Comparison of ENCODE assay signal across 9 cellular contexts in genomic region chr16:31182391-31182790, GRCh38. TPM values are rescaled to one million over a fixed set of nuclear protein-coding genes. Genes with fewer than 3 reads are reported as not detected.
DNase-seq lines count a peak whose midpoint lies in the region; ATAC-seq and TF ChIP-seq lines count a peak whose summit lies in the region.
"Had no signal": no experiment of that assay in that cellular context is flagged by ENCODE, and none has a peak within 500 bp of the region (broad histone marks: within the 10 kb centered on the region; RNA-seq: fewer than 3 reads in every experiment).

No MANE protein-coding gene starts in this region.

- H3K27ac ChIP-seq in stomach, result peak overlapping the region in 1 of 5 donors; percentile 44

- H3K4me3 Mint-ChIP-seq in activated CD8-positive, alpha-beta memory T cell treated with anti-CD3 and anti-CD28 coated beads, Interleukin-2, amount 10 ng/mL, durations not matched to agents 7 days and 5 days, result peak overlapping the region; percentile 91
- peak overlapping the region; percentile 99 for H3K4me3 Mint-ChIP-seq in activated CD8-positive, alpha-beta T cell treated with anti-CD3 and anti-CD28 coated beads for 36 hours

- no peak for TF ChIP-seq EP300 in stomach (IDR thresholded peaks at IDR 0.05)

- H3K4me1 Mint-ChIP-seq in activated CD8-positive, alpha-beta memory T cell treated with anti-CD3 and anti-CD28 coated beads, Interleukin-2, amount 10 ng/mL, durations not matched to agents 7 days and 5 days, result peaks cover 69% of the 10 kb centered on the region
- peaks cover 63% of the 10 kb centered on the region for H3K4me1 Mint-ChIP-seq in activated CD8-positive, alpha-beta T cell treated with anti-CD3 and anti-CD28 coated beads for 36 hours (ENCODE audit: low read depth)

- ATAC-seq in activated CD8-positive, alpha-beta memory T cell treated with anti-CD3 and anti-CD28 coated beads, Interleukin-2, amount 10 ng/mL, durations not matched to agents 7 days and 5 days, result no peak
- ATAC-seq in activated CD8-positive, alpha-beta T cell treated with anti-CD3 and anti-CD28 coated beads for 36 hours, result no peak
- ATAC-seq in GM19452 (IDR thresholded peaks at IDR 0.05; ENCODE audit: unreplicated experiment), result no peak

- 14 to 24% (median 21%) methylated on average over 7 of the region's 7 CpGs for WGBS in stomach, 5 donors

- H3K27ac Mint-ChIP-seq in activated CD8-positive, alpha-beta memory T cell treated with anti-CD3 and anti-CD28 coated beads, Interleukin-2, amount 10 ng/mL, durations not matched to agents 7 days and 5 days, result peak overlapping the region; percentile 96
- H3K27ac Mint-ChIP-seq in activated CD8-positive, alpha-beta T cell treated with anti-CD3 and anti-CD28 coated beads for 36 hours, result peak overlapping the region; percentile 86

- H3K9me3 Mint-ChIP-seq in activated CD8-positive, alpha-beta memory T cell treated with anti-CD3 and anti-CD28 coated beads, Interleukin-2, amount 10 ng/mL, durations not matched to agents 7 days and 5 days (ENCODE audit: low read depth), result no peaks in the 10 kb centered on the region
- peaks cover 4% of the 10 kb centered on the region for H3K9me3 Mint-ChIP-seq in activated CD8-positive, alpha-beta T cell treated with anti-CD3 and anti-CD28 coated beads for 36 hours

- peaks cover 65% of the 10 kb centered on the region for H3K36me3 Mint-ChIP-seq in activated CD8-positive, alpha-beta memory T cell treated with anti-CD3 and anti-CD28 coated beads, Interleukin-2, amount 10 ng/mL, durations not matched to agents 7 days and 5 days
- peaks cover 65% of the 10 kb centered on the region for H3K36me3 Mint-ChIP-seq in activated CD8-positive, alpha-beta T cell treated with anti-CD3 and anti-CD28 coated beads for 36 hours (ENCODE audit: low read depth)

- H3K4me3 ChIP-seq in iPS-15b (ENCODE audit: low read depth, low read length) (peak overlapping the region; percentile 96), stomach (peak overlapping the region; percentile 80 to 84 (median 82))

- H3K36me3 ChIP-seq in iPS-15b (ENCODE audit: control insufficient read depth, insufficient read depth, low read length), result peaks cover 50% of the 10 kb centered on the region
- peaks cover 51 to 53% (median 52%) of the 10 kb centered on the region in 4 donors for H3K36me3 ChIP-seq in stomach

- no peak for DNase-seq in activated CD8-positive, alpha-beta memory T cell treated with anti-CD3 and anti-CD28 coated beads, Interleukin-2, amount 10 ng/mL, durations not matched to agents 7 days and 5 days
- DNase-seq in activated CD8-positive, alpha-beta memory T cell treated with anti-CD3 and anti-CD28 coated beads for 24 hours, result no peak
- DNase-seq in activated CD8-positive, alpha-beta T cell treated with anti-CD3 and anti-CD28 coated beads for 36 hours, result no peak
- DNase-seq in stomach (no peak), COLO829 (ENCODE audit: low spot score) (no peak), NCI-H1105 (lab: John Stamatoyannopoulos, UW) (no peak)
- DNase-seq: NCI-H526 treated with DMSO at 0.1 percent for 48 hours had no signal

- peak overlapping the region; percentile 56 for H3K9ac ChIP-seq in iPS-15b (ENCODE audit: low read depth, low read length)

- H3K9me3 ChIP-seq in iPS-15b (ENCODE audit: control insufficient read depth, insufficient read depth, low read length) (no peaks in the 10 kb centered on the region), stomach (no peaks in the 10 kb centered on the region)

- intact Hi-C loops in activated CD8-positive, alpha-beta T cell treated with anti-CD3 and anti-CD28 coated beads for 36 hours (cut with micrococcal nuclease), result loop anchor here (10.0 kb wide), 1 partner anchor 692 kb away; the partner anchor contains the start of gene ZNF267
- intact Hi-C loops in stomach (cut with DNase I; ENCODE audit: low total_unique reads), result loop anchor here (10.0 kb wide), 1 partner anchor 272 kb away; the partner anchor contains the start of gene ARMC5

- POLR2A ChIA-PET in activated CD8-positive, alpha-beta T cell treated with anti-CD3 and anti-CD28 coated beads for 36 hours (lab: Charles Lee), result interaction anchor here (0.7 to 13.8 kb wide), 12 partner anchors 15 to 689 kb away, joined by 3 to 482 read pairs (median 4); partner anchors contain the start of genes KAT8, PYCARD, PYDC1 and TRIM72

- CTCF ChIA-PET in activated CD8-positive, alpha-beta memory T cell treated with anti-CD3 and anti-CD28 coated beads, Interleukin-2, amount 10 ng/mL, durations not matched to agents 7 days and 5 days (lab: Charles Lee), result interaction anchor here (0.7 to 2.6 kb wide), 3 partner anchors 27 to 260 kb away, joined by 3 to 14 read pairs (median 3); partner anchors contain the start of gene ZNF843
- CTCF ChIA-PET in activated CD8-positive, alpha-beta T cell treated with anti-CD3 and anti-CD28 coated beads for 36 hours (lab: Charles Lee), result no interaction called here

- no peak for TF ChIP-seq CTCF in activated CD8-positive, alpha-beta T cell treated with anti-CD3 and anti-CD28 coated beads for 36 hours (IDR thresholded peaks at IDR 0.05)
- TF ChIP-seq CTCF in stomach (IDR thresholded peaks at IDR 0.05), result no peak

- H3K27me3 ChIP-seq in iPS-15b (ENCODE audit: control insufficient read depth, insufficient read depth, low read length), result no peaks in the 10 kb centered on the region
- no peaks in the 10 kb centered on the region for H3K27me3 ChIP-seq in stomach

- peaks cover 2% of the 10 kb centered on the region for H3K27me3 Mint-ChIP-seq in activated CD8-positive, alpha-beta memory T cell treated with anti-CD3 and anti-CD28 coated beads, Interleukin-2, amount 10 ng/mL, durations not matched to agents 7 days and 5 days
- no peaks in the 10 kb centered on the region for H3K27me3 Mint-ChIP-seq in activated CD8-positive, alpha-beta T cell treated with anti-CD3 and anti-CD28 coated beads for 36 hours

- H3K4me1 ChIP-seq in iPS-15b (ENCODE audit: control insufficient read depth, insufficient read depth, low read length), result peaks cover 3% of the 10 kb centered on the region
- H3K4me1 ChIP-seq in stomach, result peaks cover 23 to 74% (median 55%) of the 10 kb centered on the region in 4 donors

- TF ChIP-seq POLR2A in stomach (IDR thresholded peaks at IDR 0.05), result no peak

RNA-seq across cellular contexts. Expression of gene FUS, which starts 2.5 kb away (rescaled TPM):
- total RNA-seq in activated CD8-positive, alpha-beta memory T cell treated with anti-CD3 and anti-CD28 coated beads, Interleukin-2, amount 10 ng/mL, durations not matched to agents 7 days and 5 days, result 100 to 1,000 TPM; 514 to 619 TPM
- total RNA-seq in activated CD8-positive, alpha-beta T cell treated with anti-CD3 and anti-CD28 coated beads for 36 hours, result 100 to 1,000 TPM; 486 to 533 TPM
- 100 to 1,000 TPM in 2 of 5 donors, 10 to 100 TPM in 3; 41.1 to 133 (median 60.3) TPM for total RNA-seq in stomach
- polyA plus RNA-seq in stomach, result 100 to 1,000 TPM; 130 to 175 (median 135) TPM

RNA-seq across cellular contexts. Expression of gene PYCARD, which starts 20.2 kb away (rescaled TPM):
- total RNA-seq in activated CD8-positive, alpha-beta memory T cell treated with anti-CD3 and anti-CD28 coated beads, Interleukin-2, amount 10 ng/mL, durations not matched to agents 7 days and 5 days, result 10 to 100 TPM; 55.4 to 99.1 TPM
- 1 to 10 TPM; 5.9 to 6.1 TPM for total RNA-seq in activated CD8-positive, alpha-beta T cell treated with anti-CD3 and anti-CD28 coated beads for 36 hours
- 100 to 1,000 TPM in 1 of 5 donors, 10 to 100 TPM in 4; 10.5 to 484 (median 29.8) TPM for total RNA-seq in stomach
- 10 to 100 TPM; 35.7 to 64.9 (median 49.9) TPM for polyA plus RNA-seq in stomach

RNA-seq across cellular contexts. Expression of gene TRIM72, which starts 31.5 kb away (rescaled TPM):
- not detected for total RNA-seq in activated CD8-positive, alpha-beta memory T cell treated with anti-CD3 and anti-CD28 coated beads, Interleukin-2, amount 10 ng/mL, durations not matched to agents 7 days and 5 days
- total RNA-seq in activated CD8-positive, alpha-beta T cell treated with anti-CD3 and anti-CD28 coated beads for 36 hours, result not detected
- under 1 TPM in 1 of 5 donors, not detected in 4; under 0.01 TPM for total RNA-seq in stomach
- polyA plus RNA-seq in stomach, result under 1 TPM in 2 of 3 donors, not detected in 1; 0.10 to 0.15 TPM

RNA-seq across cellular contexts. Expression of gene PRSS36, which starts 32.5 kb away (rescaled TPM):
- under 1 TPM; 0.59 to 0.96 TPM for total RNA-seq in activated CD8-positive, alpha-beta memory T cell treated with anti-CD3 and anti-CD28 coated beads, Interleukin-2, amount 10 ng/mL, durations not matched to agents 7 days and 5 days
- total RNA-seq in activated CD8-positive, alpha-beta T cell treated with anti-CD3 and anti-CD28 coated beads for 36 hours, result under 1 TPM; 0.18 to 0.72 TPM
- 10 to 100 TPM in 1 of 5 donors, 1 to 10 TPM in 1, under 1 TPM in 1, not detected in 2; 0.87 to 26.3 (median 2.6) TPM for total RNA-seq in stomach
- 1 to 10 TPM; 2.1 to 4.0 (median 2.9) TPM for polyA plus RNA-seq in stomach

RNA-seq across cellular contexts. Expression of gene PYDC1, which starts 34.5 kb away (rescaled TPM):
- total RNA-seq in activated CD8-positive, alpha-beta memory T cell treated with anti-CD3 and anti-CD28 coated beads, Interleukin-2, amount 10 ng/mL, durations not matched to agents 7 days and 5 days, result not detected
- total RNA-seq in activated CD8-positive, alpha-beta T cell treated with anti-CD3 and anti-CD28 coated beads for 36 hours, result not detected
- total RNA-seq in stomach, result not detected
- not detected for polyA plus RNA-seq in stomach
